ENCODE assay signal across 2 cellular contexts in genomic region chr17:43524945-43525575, GRCh38.
TF ChIP-seq lines count a peak whose summit lies in the region.

No MANE protein-coding gene starts in this region.

TF ChIP-seq in SK-N-SH treated with all-trans-retinoic acid at 6 μM for 48 hours, 23 proteins besides CTCF, POLR2A, EP300 and RAD21 (continued from another document):
- TF ChIP-seq, protein P1, sequence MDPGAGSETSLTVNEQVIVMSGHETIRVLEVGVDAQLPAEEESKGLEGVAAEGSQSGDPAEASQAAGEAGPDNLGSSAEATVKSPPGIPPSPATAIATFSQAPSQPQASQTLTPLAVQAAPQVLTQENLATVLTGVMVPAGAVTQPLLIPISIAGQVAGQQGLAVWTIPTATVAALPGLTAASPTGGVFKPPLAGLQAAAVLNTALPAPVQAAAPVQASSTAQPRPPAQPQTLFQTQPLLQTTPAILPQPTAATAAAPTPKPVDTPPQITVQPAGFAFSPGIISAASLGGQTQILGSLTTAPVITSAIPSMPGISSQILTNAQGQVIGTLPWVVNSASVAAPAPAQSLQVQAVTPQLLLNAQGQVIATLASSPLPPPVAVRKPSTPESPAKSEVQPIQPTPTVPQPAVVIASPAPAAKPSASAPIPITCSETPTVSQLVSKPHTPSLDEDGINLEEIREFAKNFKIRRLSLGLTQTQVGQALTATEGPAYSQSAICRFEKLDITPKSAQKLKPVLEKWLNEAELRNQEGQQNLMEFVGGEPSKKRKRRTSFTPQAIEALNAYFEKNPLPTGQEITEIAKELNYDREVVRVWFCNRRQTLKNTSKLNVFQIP (CRISPR knock-in tag; IDR thresholded peaks at IDR 0.05; ENCODE audit: borderline replicate concordance, low read depth), result no peak
- no peak for TF ChIP-seq ZC3H10 (CRISPR knock-in tag; IDR thresholded peaks at IDR 0.05)
- no peak for TF ChIP-seq ESRRG (CRISPR knock-in tag; IDR thresholded peaks at IDR 0.05)
- no peak for TF ChIP-seq CSDC2 (CRISPR knock-in tag; IDR thresholded peaks at IDR 0.05)
- no peak for TF ChIP-seq TCF4 (CRISPR knock-in tag; IDR thresholded peaks at IDR 0.05; ENCODE audit: borderline replicate concordance)
- no peak for TF ChIP-seq PPARA (CRISPR knock-in tag; IDR thresholded peaks at IDR 0.05; ENCODE audit: borderline replicate concordance)
- no peak for TF ChIP-seq PATZ1 (CRISPR knock-in tag; IDR thresholded peaks at IDR 0.05; ENCODE audit: borderline replicate concordance)
- TF ChIP-seq BACH2 (CRISPR knock-in tag; IDR thresholded peaks at IDR 0.05; ENCODE audit: borderline replicate concordance), result no peak
- no peak for TF ChIP-seq GLIS3 (CRISPR knock-in tag; IDR thresholded peaks at IDR 0.05)

TF ChIP-seq in SK-N-SH, 30 proteins besides CTCF, POLR2A, EP300 and RAD21 (continued from another document):
- TF ChIP-seq POLR2AphosphoS5 (IDR thresholded peaks at IDR 0.05; ENCODE audit: low read depth, low read length), result no peak
- TF ChIP-seq ZBTB33 (IDR thresholded peaks at IDR 0.05; ENCODE audit: borderline replicate concordance, low read depth), result no peak
- TF ChIP-seq RFX5 (IDR thresholded peaks at IDR 0.05; ENCODE audit: low read length), result no peak
- TF ChIP-seq, protein P2, sequence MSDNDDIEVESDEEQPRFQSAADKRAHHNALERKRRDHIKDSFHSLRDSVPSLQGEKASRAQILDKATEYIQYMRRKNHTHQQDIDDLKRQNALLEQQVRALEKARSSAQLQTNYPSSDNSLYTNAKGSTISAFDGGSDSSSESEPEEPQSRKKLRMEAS (IDR thresholded peaks at IDR 0.05; ENCODE audit: low read depth), result no peak
- TF ChIP-seq RXRA (IDR thresholded peaks at IDR 0.05; ENCODE audit: borderline replicate concordance, low read depth), result no peak
- TF ChIP-seq NRF1 (IDR thresholded peaks at IDR 0.05; ENCODE audit: low read depth, low read length), result no peak
- TF ChIP-seq MXI1 (IDR thresholded peaks at IDR 0.05; ENCODE audit: low read depth, low read length), result no peak
TF ChIP-seq in SK-N-SH: peak in this region for 0.
